9 cellular contexts compared by ENCODE assay signal in genomic region chr1:237386362-237387143, GRCh38.
A peak's percentile ranks its signal among the peaks of the same experiment; 100 is the strongest.
DNase-seq lines count a peak whose midpoint lies in the region; ATAC-seq, FAIRE-seq and TF ChIP-seq lines count a peak whose summit lies in the region.
"Had no signal": no experiment of that assay in that cellular context is flagged by ENCODE, and none has a peak within 500 bp of the region (broad histone marks: within the 10 kb centered on the region; RNA-seq: fewer than 3 reads in every experiment).

No MANE protein-coding gene starts in this region.

- H3K27me3 ChIP-seq in astrocyte (ENCODE audit: insufficient read depth, low read length), result no peaks in the 10 kb centered on the region
- no peaks in the 10 kb centered on the region for H3K27me3 ChIP-seq in right lobe of liver
- H3K27me3 ChIP-seq: BLaER1 treated with 17β-estradiol and CSF1 and Interleukin-3, amounts not matched to agents 10 nM and 100 nM had no signal

- H3K36me3 Mint-ChIP-seq in astrocyte (ENCODE audit: low read depth, unreplicated experiment), result no peaks in the 10 kb centered on the region

- H3K4me1 ChIP-seq in astrocyte (ENCODE audit: insufficient read depth, low read length), result no peaks in the 10 kb centered on the region
- H3K4me1 ChIP-seq in right lobe of liver, result no peaks in the 10 kb centered on the region

- H3K27ac Mint-ChIP-seq in astrocyte (ENCODE audit: unreplicated experiment), result no peak overlapping the region

- H3K27me3 Mint-ChIP-seq in astrocyte (ENCODE audit: low read depth, unreplicated experiment), result no peaks in the 10 kb centered on the region

- H3K4me3 ChIP-seq in astrocyte (ENCODE audit: insufficient read depth, low read depth, low read length), result no peak overlapping the region
- H3K4me3 ChIP-seq in right lobe of liver, result no peak overlapping the region
- H3K4me3 ChIP-seq: BLaER1 treated with 17β-estradiol and CSF1 and Interleukin-3, amounts not matched to agents 10 nM and 100 nM had no signal

- H3K27ac ChIP-seq in astrocyte (ENCODE audit: low read depth, low read length) (no peak overlapping the region), right lobe of liver (no peak overlapping the region)
- H3K27ac ChIP-seq: BLaER1 treated with 17β-estradiol and CSF1 and Interleukin-3, amounts not matched to agents 10 nM and 100 nM had no signal

- no peaks in the 10 kb centered on the region for H3K79me2 ChIP-seq in astrocyte (ENCODE audit: insufficient read depth, low read length)

- peak; percentile 93 for TF ChIP-seq CTCF in LNCAP (IDR thresholded peaks at IDR 0.05)
- TF ChIP-seq CTCF in astrocyte (IDR thresholded peaks at IDR 0.05; ENCODE audit: insufficient read depth, low read depth, low read length), result peak; percentile 69
- peak; percentile 45 to 65 (median 62) for TF ChIP-seq CTCF in right lobe of liver (IDR thresholded peaks at IDR 0.05)

- FAIRE-seq in astrocyte (lab: Jason Lieb, UNC), result no peak

- no peak overlapping the region for H3K9ac ChIP-seq in astrocyte (ENCODE audit: low read length)
- H3K9ac ChIP-seq: BLaER1 treated with 17β-estradiol and CSF1 and Interleukin-3, amounts not matched to agents 10 nM and 100 nM had no signal

- ATAC-seq in right lobe of liver (peak in 1 of 4 donors; percentile 37), GM21526 (IDR thresholded peaks at IDR 0.05; ENCODE audit: low FRiP score, unreplicated experiment) (no peak)

- no peak overlapping the region for H3K4me3 Mint-ChIP-seq in astrocyte (ENCODE audit: unreplicated experiment)

- intact Hi-C loops in right lobe of liver (cut with DNase I), result no loop called here
- intact Hi-C loops in posterior cingulate gyrus (cut with DNase I), result loop anchor here (5.0 to 10.0 kb wide), 2 partner anchors 342 to 779 kb away; partner anchors contain the start of gene RYR2

- no peaks in the 10 kb centered on the region for H3K9me3 ChIP-seq in astrocyte (ENCODE audit: insufficient read depth, low read depth, low read length)
- H3K9me3 ChIP-seq in right lobe of liver, result no peaks in the 10 kb centered on the region
- H3K9me3 ChIP-seq: BLaER1 treated with 17β-estradiol and CSF1 and Interleukin-3, amounts not matched to agents 10 nM and 100 nM had no signal

- TF ChIP-seq POLR2A in right lobe of liver (IDR thresholded peaks at IDR 0.05), result no peak

- WGBS in right lobe of liver (ENCODE audit: insufficient coverage, low coverage, low lambda C conversion rate, missing lambda C conversion rate), result 31% methylated on average over 8 of the region's 8 CpGs

- DNase-seq in NCI-H1417 (lab: John Stamatoyannopoulos, UW), result peak in 2 of 3 experiments; percentile 1 to 8
- no peak for DNase-seq in NCI-H1417 treated with DMSO at 0.1 percent for 48 hours (lab: John Stamatoyannopoulos, UW)
- DNase-seq in astrocyte (ENCODE audit: low read depth), result peak; percentile 1
- DNase-seq in right lobe of liver, result no peak
- DNase-seq in posterior cingulate gyrus, result no peak
- no peak for DNase-seq in NCI-H187 treated with DMSO at 0.1 percent for 48 hours (lab: John Stamatoyannopoulos, UW)

- H3K4me2 ChIP-seq in astrocyte (ENCODE audit: low read length), result no peak overlapping the region
- H3K4me2 ChIP-seq: BLaER1 treated with 17β-estradiol and CSF1 and Interleukin-3, amounts not matched to agents 10 nM and 100 nM had no signal

- peaks cover 4% of the 10 kb centered on the region for H3K4me1 Mint-ChIP-seq in astrocyte (ENCODE audit: low read depth, unreplicated experiment)

- H4K20me1 ChIP-seq in astrocyte (ENCODE audit: insufficient read depth, low read length), result no peaks in the 10 kb centered on the region
- H4K20me1 ChIP-seq: BLaER1 treated with 17β-estradiol and CSF1 and Interleukin-3, amounts not matched to agents 10 nM and 100 nM had no signal

- H3K36me3 ChIP-seq in astrocyte (ENCODE audit: insufficient read depth, low read length) (no peaks in the 10 kb centered on the region), right lobe of liver (no peaks in the 10 kb centered on the region)
- H3K36me3 ChIP-seq: BLaER1 treated with 17β-estradiol and CSF1 and Interleukin-3, amounts not matched to agents 10 nM and 100 nM had no signal

- H3K9me3 Mint-ChIP-seq in astrocyte (ENCODE audit: unreplicated experiment), result no peaks in the 10 kb centered on the region

- no peak overlapping the region for H2AFZ ChIP-seq in astrocyte (ENCODE audit: low read depth, low read length)

Comparison
In these comparisons a context has a peak if more than half of its experiments do, and no peak if none do; other contexts are left out.
1. DNase-seq: peak in NCI-H1417 (2 of 3) and astrocyte (single experiment); none in NCI-H1417 treated with DMSO at 0.1 percent for 48 hours (single experiment), right lobe of liver (0 of 3), posterior cingulate gyrus (0 of 10) and NCI-H187 treated with DMSO at 0.1 percent for 48 hours (single experiment).
2. Peak in every context shown above with its lines, with median percentiles within 50 percentile points of each other: CTCF ChIP-seq.